In the genomic region with DNA sequence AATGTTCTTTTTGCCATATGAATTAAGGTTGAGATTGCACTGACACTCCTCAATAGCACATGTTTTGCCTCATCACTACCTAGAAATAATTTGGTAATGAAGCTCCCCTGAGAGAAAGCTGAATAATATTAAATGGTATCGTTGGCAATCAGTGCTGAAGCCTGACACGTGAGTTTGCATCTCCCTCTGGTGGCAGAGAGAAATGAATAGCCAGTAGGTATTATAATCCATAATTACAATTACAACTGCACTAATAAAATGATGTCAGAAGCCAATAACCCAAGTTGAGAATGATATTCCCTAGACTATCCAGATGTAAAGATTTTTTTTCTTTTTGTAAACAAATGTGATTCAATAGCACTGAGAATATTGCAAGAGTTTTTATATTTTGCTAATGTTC, we compare ENCODE assay signal across 10 cellular contexts.
DNase-seq lines count a peak whose midpoint lies in the region; ATAC-seq and TF ChIP-seq lines count a peak whose summit lies in the region.
"Had no signal": no experiment of that assay in that cellular context is flagged by ENCODE, and none has a peak within 500 bp of the region (broad histone marks: within the 10 kb centered on the region; RNA-seq: fewer than 3 reads in every experiment).

No MANE protein-coding gene starts in this region.

- no peaks in the 10 kb centered on the region for H3K36me3 ChIP-seq in smooth muscle cell (ENCODE audit: low read depth)

- no peak overlapping the region for H2AFZ ChIP-seq in smooth muscle cell (ENCODE audit: low read depth)

- H3K4me2 ChIP-seq in smooth muscle cell: no peak overlapping the region

- POLR2A ChIA-PET in activated CD8-positive, alpha-beta T cell treated with anti-CD3 and anti-CD28 coated beads for 36 hours (lab: Charles Lee): no interaction called here
- POLR2A ChIA-PET in activated CD8-positive, alpha-beta T cell treated with anti-CD3 and anti-CD28 coated beads, Interleukin-2, amount 10 ng/mL, durations not matched to agents 7 days and 5 days (lab: Charles Lee): no interaction called here

- H3K4me3 Mint-ChIP-seq in activated CD8-positive, alpha-beta T cell treated with anti-CD3 and anti-CD28 coated beads for 36 hours: no peak overlapping the region
- H3K4me3 Mint-ChIP-seq in activated CD8-positive, alpha-beta T cell treated with anti-CD3 and anti-CD28 coated beads, Interleukin-2, amount 10 ng/mL, durations not matched to agents 7 days and 5 days: no peak overlapping the region

- intact Hi-C loops in activated CD8-positive, alpha-beta T cell treated with anti-CD3 and anti-CD28 coated beads for 36 hours (cut with micrococcal nuclease): no loop called here

- peaks cover 6% of the 10 kb centered on the region for H3K9me3 Mint-ChIP-seq in activated CD8-positive, alpha-beta T cell treated with anti-CD3 and anti-CD28 coated beads for 36 hours
- peaks cover 13% of the 10 kb centered on the region for H3K9me3 Mint-ChIP-seq in activated CD8-positive, alpha-beta T cell treated with anti-CD3 and anti-CD28 coated beads, Interleukin-2, amount 10 ng/mL, durations not matched to agents 7 days and 5 days (ENCODE audit: insufficient read depth)

- H3K36me3 Mint-ChIP-seq in activated CD8-positive, alpha-beta T cell treated with anti-CD3 and anti-CD28 coated beads for 36 hours (ENCODE audit: low read depth): no peaks in the 10 kb centered on the region
- no peaks in the 10 kb centered on the region for H3K36me3 Mint-ChIP-seq in activated CD8-positive, alpha-beta T cell treated with anti-CD3 and anti-CD28 coated beads, Interleukin-2, amount 10 ng/mL, durations not matched to agents 7 days and 5 days (ENCODE audit: low read depth)

- H4K20me1 ChIP-seq in smooth muscle cell (ENCODE audit: low read depth): no peaks in the 10 kb centered on the region

- no peaks in the 10 kb centered on the region for H3K4me1 Mint-ChIP-seq in activated CD8-positive, alpha-beta T cell treated with anti-CD3 and anti-CD28 coated beads for 36 hours (ENCODE audit: low read depth)
- no peaks in the 10 kb centered on the region for H3K4me1 Mint-ChIP-seq in activated CD8-positive, alpha-beta T cell treated with anti-CD3 and anti-CD28 coated beads, Interleukin-2, amount 10 ng/mL, durations not matched to agents 7 days and 5 days (ENCODE audit: low read depth)

- CTCF ChIA-PET in activated CD8-positive, alpha-beta T cell treated with anti-CD3 and anti-CD28 coated beads for 36 hours (lab: Charles Lee): interaction anchor here (1.2 to 1.6 kb wide), 2 partner anchors 15 to 31 kb away, joined by 3 to 5 read pairs; no protein-coding TSS in a partner anchor
- CTCF ChIA-PET in activated CD8-positive, alpha-beta T cell treated with anti-CD3 and anti-CD28 coated beads, Interleukin-2, amount 10 ng/mL, durations not matched to agents 7 days and 5 days (lab: Charles Lee): no interaction called here

- H3K4me1 ChIP-seq in smooth muscle cell (ENCODE audit: low read depth): no peaks in the 10 kb centered on the region

- no peaks in the 10 kb centered on the region for H3K27me3 ChIP-seq in smooth muscle cell (ENCODE audit: low read depth)

- ATAC-seq in activated CD8-positive, alpha-beta T cell treated with anti-CD3 and anti-CD28 coated beads for 36 hours: no peak
- no peak for ATAC-seq in activated CD8-positive, alpha-beta T cell treated with anti-CD3 and anti-CD28 coated beads, Interleukin-2, amount 10 ng/mL, durations not matched to agents 7 days and 5 days
- no peak for ATAC-seq in HG03280 (IDR thresholded peaks at IDR 0.05; ENCODE audit: unreplicated experiment)

- no peak for DNase-seq in activated CD8-positive, alpha-beta T cell treated with anti-CD3 and anti-CD28 coated beads for 36 hours
- DNase-seq in activated CD8-positive, alpha-beta T cell treated with anti-CD3 and anti-CD28 coated beads, Interleukin-2, amount 10 ng/mL, durations not matched to agents 7 days and 5 days: no peak
- DNase-seq in LNCaP clone FGC (ENCODE audit: low read depth) (no peak), SW480 (ENCODE audit: low spot score) (peak; percentile 5), smooth muscle cell (lab: John Stamatoyannopoulos, UW; ENCODE audit: unreplicated experiment) (no peak), KBM-7 (no peak)
- no peak for DNase-seq in stimulated activated CD8-positive, alpha-beta memory T cell treated with anti-CD3 and anti-CD28 coated beads, Interleukin-4, amount 100 ng/mL, for 48 hours
- DNase-seq: activated gamma-delta T cell treated with Interleukin-2 at 50 U/mL for 16 hours, C1 segment of cervical spinal cord had no signal

- no peak overlapping the region for H3K27ac ChIP-seq in smooth muscle cell (ENCODE audit: low read depth)

- H3K27me3 Mint-ChIP-seq in activated CD8-positive, alpha-beta T cell treated with anti-CD3 and anti-CD28 coated beads for 36 hours: no peaks in the 10 kb centered on the region
- no peaks in the 10 kb centered on the region for H3K27me3 Mint-ChIP-seq in activated CD8-positive, alpha-beta T cell treated with anti-CD3 and anti-CD28 coated beads, Interleukin-2, amount 10 ng/mL, durations not matched to agents 7 days and 5 days (ENCODE audit: low read depth)

- peaks cover 3% of the 10 kb centered on the region for H3K9me3 ChIP-seq in smooth muscle cell (replicated peaks; ENCODE audit: low read depth)

- H3K9ac ChIP-seq in smooth muscle cell (ENCODE audit: low read depth): no peak overlapping the region

- in situ Hi-C loops in KBM-7 (cut with MboI; ENCODE audit: low pct_unique_long_range_greater_than_20kb, low sequenced_read_pairs): no loop called here

- H3K79me2 ChIP-seq in smooth muscle cell (ENCODE audit: low read depth): no peaks in the 10 kb centered on the region

- H3K27ac Mint-ChIP-seq in activated CD8-positive, alpha-beta T cell treated with anti-CD3 and anti-CD28 coated beads for 36 hours: no peak overlapping the region
- H3K27ac Mint-ChIP-seq in activated CD8-positive, alpha-beta T cell treated with anti-CD3 and anti-CD28 coated beads, Interleukin-2, amount 10 ng/mL, durations not matched to agents 7 days and 5 days: no peak overlapping the region

- WGBS in smooth muscle cell (ENCODE audit: low lambda C conversion rate): 50% methylated on average over 2 of the region's 2 CpGs

- H3K4me3 ChIP-seq in LNCaP clone FGC (ENCODE audit: low read depth, low read length): no peak overlapping the region
- H3K4me3 ChIP-seq in smooth muscle cell: no peak overlapping the region

- no peaks in the 10 kb centered on the region for H3F3A ChIP-seq in smooth muscle cell (ENCODE audit: low read depth)

- TF ChIP-seq CTCF in activated CD8-positive, alpha-beta T cell treated with anti-CD3 and anti-CD28 coated beads for 36 hours (IDR thresholded peaks at IDR 0.05): peak; percentile 31
- TF ChIP-seq CTCF in LNCaP clone FGC (IDR thresholded peaks at IDR 0.05; ENCODE audit: control insufficient read depth, extremely low read depth, insufficient read depth) (peak; percentile 40), smooth muscle cell (IDR thresholded peaks at IDR 0.05; ENCODE audit: borderline replicate concordance, insufficient read depth, poor library complexity, severe bottlenecking) (peak; percentile 37)
